22 cellular contexts compared by ENCODE assay signal in genomic region chr7:149544028-149544427, GRCh38. TPM values are rescaled to one million over a fixed set of nuclear protein-coding genes. Genes with fewer than 3 reads are reported as not detected.
DNase-seq lines count a peak whose midpoint lies in the region; ATAC-seq and TF ChIP-seq lines count a peak whose summit lies in the region.
"Had no signal": no experiment of that assay in that cellular context is flagged by ENCODE, and none has a peak within 500 bp of the region (broad histone marks: within the 10 kb centered on the region; RNA-seq: fewer than 3 reads in every experiment).

No MANE protein-coding gene starts in this region.

- H3K4me1 Mint-ChIP-seq in activated naive CD4-positive, alpha-beta T cell treated with anti-CD3 and anti-CD28 coated beads, Interleukin-2, amount 50 U/mL, for 24 hours, result peaks cover 4% of the 10 kb centered on the region
- H3K4me1 Mint-ChIP-seq in activated naive CD4-positive, alpha-beta T cell treated with anti-CD3 and anti-CD28 coated beads, Interleukin-2, amount 10 ng/mL, durations not matched to agents 7 days and 5 days, result no peaks in the 10 kb centered on the region
- H3K4me1 Mint-ChIP-seq: CD4-positive, CD25-positive, alpha-beta regulatory T cell; H9 had no signal

- H3K36me3 ChIP-seq in GM23248 (ENCODE audit: low read depth) (peaks cover 22% of the 10 kb centered on the region), RWPE2 (ENCODE audit: low read depth) (no peaks in the 10 kb centered on the region)

- no peaks in the 10 kb centered on the region for H4K20me1 ChIP-seq in GM23248 (ENCODE audit: insufficient read depth)

- H3K27ac Mint-ChIP-seq in activated naive CD4-positive, alpha-beta T cell treated with anti-CD3 and anti-CD28 coated beads, Interleukin-2, amount 50 U/mL, for 24 hours, result peak overlapping the region; percentile 10
- H3K27ac Mint-ChIP-seq in activated naive CD4-positive, alpha-beta T cell treated with anti-CD3 and anti-CD28 coated beads, Interleukin-2, amount 10 ng/mL, durations not matched to agents 7 days and 5 days, result no peak overlapping the region
- H3K27ac Mint-ChIP-seq: CD4-positive, CD25-positive, alpha-beta regulatory T cell; H9 had no signal

- H3K4me2 ChIP-seq in GM23248 (ENCODE audit: unreplicated experiment), result no peak overlapping the region
- H3K4me2 ChIP-seq: A549 had no signal

- no peaks in the 10 kb centered on the region for H3F3A ChIP-seq in GM23248 (ENCODE audit: insufficient read depth)

- TF ChIP-seq CTCF in RWPE2 (IDR thresholded peaks at IDR 0.05; ENCODE audit: poor library complexity, severe bottlenecking) (no peak), foreskin keratinocyte (conservative IDR thresholded peaks at IDR 0.05) (no peak), GM10248 (IDR thresholded peaks at IDR 0.05; ENCODE audit: control extremely low read depth, extremely low read depth, low read depth, missing control alignments) (no peak)

- H3K27ac ChIP-seq in GM23248 (no peak overlapping the region), RWPE2 (ENCODE audit: poor library complexity, severe bottlenecking) (no peak overlapping the region), foreskin keratinocyte (no peak overlapping the region)
- H3K27ac ChIP-seq: A549, HL-60 had no signal

- POLR2A ChIA-PET in GM10248 (lab: Yijun Ruan, JAX), result no interaction called here

- in situ Hi-C loops in GM23248 (cut with MboI), result no loop called here

- H3K9ac ChIP-seq in GM23248, result no peak overlapping the region

- no peaks in the 10 kb centered on the region for H3K9me3 Mint-ChIP-seq in activated naive CD4-positive, alpha-beta T cell treated with anti-CD3 and anti-CD28 coated beads, Interleukin-2, amount 50 U/mL, for 24 hours
- peaks cover 13% of the 10 kb centered on the region for H3K9me3 Mint-ChIP-seq in activated naive CD4-positive, alpha-beta T cell treated with anti-CD3 and anti-CD28 coated beads, Interleukin-2, amount 10 ng/mL, durations not matched to agents 7 days and 5 days

- WGBS in GM23248 (ENCODE audit: low coverage in 1 of 2, low lambda C conversion rate in 2 of 2, missing lambda C conversion rate in 2 of 2), 2 experiments, result 57 to 77% methylated on average over 3 of the region's 3 CpGs

- H3K27me3 ChIP-seq in GM23248 (replicated peaks; ENCODE audit: insufficient read depth) (no peaks in the 10 kb centered on the region), RWPE2 (ENCODE audit: insufficient read depth, poor library complexity, severe bottlenecking) (no peaks in the 10 kb centered on the region), foreskin keratinocyte (no peaks in the 10 kb centered on the region)
- H3K27me3 ChIP-seq: BE2C had no signal

- H3K4me3 Mint-ChIP-seq in activated naive CD4-positive, alpha-beta T cell treated with anti-CD3 and anti-CD28 coated beads, Interleukin-2, amount 50 U/mL, for 24 hours, result no peak overlapping the region
- no peak overlapping the region for H3K4me3 Mint-ChIP-seq in activated naive CD4-positive, alpha-beta T cell treated with anti-CD3 and anti-CD28 coated beads, Interleukin-2, amount 10 ng/mL, durations not matched to agents 7 days and 5 days
- H3K4me3 Mint-ChIP-seq: H9 had no signal

- ATAC-seq in RWPE2 (ENCODE audit: low read depth), result peak; percentile 89
- ATAC-seq in foreskin keratinocyte, result peak; percentile 92
- ATAC-seq: A549, Panc1, Right ventricle myocardium inferior had no signal

- H3K4me3 ChIP-seq in GM23248, result no peak overlapping the region
- H3K4me3 ChIP-seq in RWPE2 (ENCODE audit: severe bottlenecking), result no peak overlapping the region
- H3K4me3 ChIP-seq: A549 had no signal

- CTCF ChIA-PET in activated naive CD4-positive, alpha-beta T cell treated with anti-CD3 and anti-CD28 coated beads, Interleukin-2, amount 10 ng/mL, durations not matched to agents 7 days and 5 days (lab: Charles Lee), result interaction anchor here (1.5 kb wide), 1 partner anchor 55 kb away, joined by 4 read pairs; no protein-coding TSS in a partner anchor
- CTCF ChIA-PET in GM10248 (lab: Yijun Ruan, JAX), result no interaction called here

- no peaks in the 10 kb centered on the region for H3K9me2 ChIP-seq in GM23248 (ENCODE audit: insufficient read depth)

- no peaks in the 10 kb centered on the region for H3K79me2 ChIP-seq in GM23248 (ENCODE audit: insufficient read depth)

- no peak for DNase-seq in activated naive CD4-positive, alpha-beta T cell treated with anti-CD3 and anti-CD28 coated beads, Interleukin-2, amount 10 ng/mL, durations not matched to agents 7 days and 5 days
- DNase-seq in GM23248, result peak; percentile 14
- DNase-seq in RWPE2 (ENCODE audit: low spot score), result no peak
- DNase-seq in foreskin keratinocyte, result peak in 1 of 2 donors; percentile 44
- no peak for DNase-seq in CD1c-positive myeloid dendritic cell (ENCODE audit: extremely low spot score)
- DNase-seq in COLO829 (ENCODE audit: low spot score), result no peak
- no peak for DNase-seq in GM10248 (ENCODE audit: extremely low spot score)
- DNase-seq: BE2C; CD4-positive, CD25-positive, alpha-beta regulatory T cell; COR-L47; DMS79; H9; KBM-7; NCI-H1092 treated with DMSO at 0.1 percent for 48 hours; NCI-H1436 treated with DMSO at 0.1 percent for 48 hours; NCI-H1930; NCI-H510A had no signal

- H3K27me3 Mint-ChIP-seq in activated naive CD4-positive, alpha-beta T cell treated with anti-CD3 and anti-CD28 coated beads, Interleukin-2, amount 50 U/mL, for 24 hours, result no peaks in the 10 kb centered on the region
- H3K27me3 Mint-ChIP-seq in activated naive CD4-positive, alpha-beta T cell treated with anti-CD3 and anti-CD28 coated beads, Interleukin-2, amount 10 ng/mL, durations not matched to agents 7 days and 5 days, result no peaks in the 10 kb centered on the region
- H3K27me3 Mint-ChIP-seq: CD4-positive, CD25-positive, alpha-beta regulatory T cell had no signal

- H3K4me1 ChIP-seq in GM23248 (ENCODE audit: insufficient read depth) (no peaks in the 10 kb centered on the region), RWPE2 (ENCODE audit: insufficient read depth, poor library complexity, severe bottlenecking) (no peaks in the 10 kb centered on the region), foreskin keratinocyte (peaks cover 10% of the 10 kb centered on the region)
- H3K4me1 ChIP-seq: A549, BE2C had no signal

- H3K9me3 ChIP-seq in GM23248 (ENCODE audit: low read depth) (no peaks in the 10 kb centered on the region), RWPE2 (ENCODE audit: severe bottlenecking) (peaks cover 4% of the 10 kb centered on the region)
- H3K9me3 ChIP-seq: BE2C had no signal

- no peak overlapping the region for H2AFZ ChIP-seq in GM23248

- H3K36me3 Mint-ChIP-seq in activated naive CD4-positive, alpha-beta T cell treated with anti-CD3 and anti-CD28 coated beads, Interleukin-2, amount 50 U/mL, for 24 hours, result peaks cover 19% of the 10 kb centered on the region
- peaks cover 43% of the 10 kb centered on the region for H3K36me3 Mint-ChIP-seq in activated naive CD4-positive, alpha-beta T cell treated with anti-CD3 and anti-CD28 coated beads, Interleukin-2, amount 10 ng/mL, durations not matched to agents 7 days and 5 days

RNA-seq across cellular contexts. Expression of gene ZNF746, which starts 46.4 kb away (rescaled TPM):
- total RNA-seq in GM23248 (2014; rRNA removed; shearing (Covaris generic)), result 17.8 and 20.6 TPM in 2 replicates
- polyA plus RNA-seq in GM23248 (2016; fragmentation: Nextera tagmentation; extraction: Ambion mirVana), result 9.0 and 9.7 TPM in 2 replicates
- 17.0 and 20.2 TPM in 2 replicates for total RNA-seq in foreskin keratinocyte
- 9.1 and 9.4 TPM in 2 replicates for polyA plus RNA-seq in foreskin keratinocyte
